In genomic region chr1:32333251-32333963, GRCh38 we compare ENCODE assay signal across 10 cellular contexts. TPM values are rescaled to one million over a fixed set of nuclear protein-coding genes. Genes with fewer than 3 reads are reported as not detected.
DNase-seq lines count a peak whose midpoint lies in the region; ATAC-seq and TF ChIP-seq lines count a peak whose summit lies in the region.
"Had no signal": no experiment of that assay in that cellular context is flagged by ENCODE, and none has a peak within 500 bp of the region (broad histone marks: within the 10 kb centered on the region; RNA-seq: fewer than 3 reads in every experiment).

No MANE protein-coding gene starts in this region.

- no peak overlapping the region for H3K4me2 ChIP-seq in HCT116 (ENCODE audit: low read length)

- peak overlapping the region; percentile 94 for H3K4me3 Mint-ChIP-seq in CD4-positive, alpha-beta T cell
- peak overlapping the region; percentile 95 to 99 (median 98) for H3K4me3 Mint-ChIP-seq in brain
- peak overlapping the region; percentile 96 for H3K4me3 Mint-ChIP-seq in nephron progenitor cell

- H4K20me1 ChIP-seq in HCT116 (ENCODE audit: insufficient read depth) = no peaks in the 10 kb centered on the region

- no peak overlapping the region for H3K4me3 ChIP-seq in HCT116 (replicated peaks in 1 of 2; ENCODE audit: low read depth in 1 of 2, low read length in 2 of 2)

- ATAC-seq in CD4-positive, alpha-beta T cell (ENCODE audit: poor library complexity) = no peak
- ATAC-seq in HCT116 = no peak
- ATAC-seq in HG02763 (IDR thresholded peaks at IDR 0.05; ENCODE audit: unreplicated experiment) = no peak
- no peak for ATAC-seq in HG03565 (IDR thresholded peaks at IDR 0.05; ENCODE audit: unreplicated experiment)
- ATAC-seq: lower lobe of right lung had no signal

- peak overlapping the region; percentile 1 for H3K27ac ChIP-seq in CD4-positive, alpha-beta T cell (ENCODE audit: low read depth, low read length)
- peak overlapping the region; percentile 34; the same call in 1 of the 2 replicates for H3K27ac ChIP-seq in HCT116 (ENCODE audit: low read depth, low read length)
- H3K27ac ChIP-seq: lower lobe of right lung had no signal

- peak overlapping the region; percentile 70 for H3K27ac Mint-ChIP-seq in CD4-positive, alpha-beta T cell
- H3K27ac Mint-ChIP-seq in brain (peak overlapping the region in 4 of 5 experiments; percentile 68 to 97 (median 90)), nephron progenitor cell (peak overlapping the region; percentile 90)

- DNase-seq in CD4-positive, alpha-beta T cell = no peak
- DNase-seq in HCT116 (ENCODE audit: low read depth, low spot score) (no peak), nephron progenitor cell (no peak), AG20443 (ENCODE audit: low spot score) (no peak), hepatic stellate cell (ENCODE audit: low spot score) (no peak)
- DNase-seq: lower lobe of right lung, NCI-H2029 treated with DMSO at 0.1 percent for 48 hours had no signal

- peaks cover 13 to 42% of the 10 kb centered on the region in 2 experiments for H3K36me3 ChIP-seq in HCT116 (ENCODE audit: control insufficient read depth in 1 of 2, insufficient read depth in 2 of 2, low read length in 2 of 2)

- no peak overlapping the region for H3K9ac ChIP-seq in HCT116 (ENCODE audit: low read length)

- no peaks in the 10 kb centered on the region for H3K27me3 Mint-ChIP-seq in CD4-positive, alpha-beta T cell
- H3K27me3 Mint-ChIP-seq in brain (peaks cover 9% of the 10 kb centered on the region), nephron progenitor cell (ENCODE audit: low read depth, poor library complexity) (peaks cover 5% of the 10 kb centered on the region)

- intact Hi-C loops in CD4-positive, alpha-beta T cell (cut with DNase I, micrococcal nuclease) = loop anchor here in 1 of 2 experiments (5.0 kb wide), 1 partner anchor 71 kb away; no protein-coding TSS in a partner anchor
- intact Hi-C loops in HCT116 (cut with micrococcal nuclease) = no loop called here

- RAD21 ChIA-PET in HCT116 (lab: Charles Lee; ENCODE audit: low non-redundant PET in 1 of 2, low total read pairs in 2 of 2, uncharacterized antibody in 2 of 2, unreplicated experiment in 2 of 2) = no interaction called here

- POLR2A ChIA-PET in CD4-positive, alpha-beta T cell (lab: Charles Lee) = interaction anchor here (1.4 to 2.4 kb wide), 5 partner anchors 11 to 93 kb away, joined by 4 to 17 read pairs (median 5); partner anchors contain the start of gene BSDC1
- POLR2A ChIA-PET in HCT116 (lab: Charles Lee) = interaction anchor here (1.0 to 1.7 kb wide), 3 partner anchors 12 to 41 kb away, joined by 3 to 9 read pairs (median 3); partner anchors contain the start of gene HDAC1

- TF ChIP-seq CTCF in CD4-positive, alpha-beta T cell (IDR thresholded peaks at IDR 0.05) = no peak
- TF ChIP-seq CTCF in HCT116 (IDR thresholded peaks at IDR 0.05 in 2 of 3, conservative IDR thresholded peaks at IDR 0.05 in 1 of 3; ENCODE audit: borderline replicate concordance in 1 of 3, insufficient read depth in 1 of 3, low read depth in 2 of 3, low read length in 2 of 3) = no peak
- TF ChIP-seq CTCF in brain (conservative IDR thresholded peaks at IDR 0.05) = no peak
- no peak for TF ChIP-seq CTCF in nephron progenitor cell (IDR thresholded peaks at IDR 0.05)

- no peaks in the 10 kb centered on the region for H3K9me2 ChIP-seq in HCT116 (ENCODE audit: insufficient read depth)

- no peaks in the 10 kb centered on the region for H3K9me3 Mint-ChIP-seq in CD4-positive, alpha-beta T cell
- H3K9me3 Mint-ChIP-seq in brain (peaks cover 0 to 4% (median 0%) of the 10 kb centered on the region in 5 experiments), nephron progenitor cell (no peaks in the 10 kb centered on the region)

- no peak for TF ChIP-seq POLR2A in HCT116 (IDR thresholded peaks at IDR 0.05; ENCODE audit: borderline replicate concordance, extremely low read depth, insufficient read depth, insufficient read length)

- no peak for TF ChIP-seq RAD21 in HCT116 (IDR thresholded peaks at IDR 0.05; ENCODE audit: low read depth)

- TSS peak; percentile 77 for BruUV-seq in HCT116 (replicated peaks; lab: Mats Ljungman, UMichigan)

- peaks cover 24% of the 10 kb centered on the region for H3K79me2 ChIP-seq in HCT116 (ENCODE audit: insufficient read depth, low read length)

- H2AFZ ChIP-seq in HCT116 (ENCODE audit: low read depth, low read length, poor library complexity, severe bottlenecking) = no peak overlapping the region

- H3K27me3 ChIP-seq in CD4-positive, alpha-beta T cell (ENCODE audit: control insufficient read depth, insufficient read depth, low read length) = no peaks in the 10 kb centered on the region
- H3K27me3 ChIP-seq in HCT116 (ENCODE audit: insufficient read depth, low read length) = no peaks in the 10 kb centered on the region

- no peaks in the 10 kb centered on the region for H3K9me3 ChIP-seq in CD4-positive, alpha-beta T cell (ENCODE audit: control insufficient read depth, low read length)
- no peaks in the 10 kb centered on the region for H3K9me3 ChIP-seq in HCT116 (ENCODE audit: control insufficient read depth in 1 of 2, insufficient read depth in 1 of 2, low read depth in 1 of 2, low read length in 2 of 2)
- H3K9me3 ChIP-seq: lower lobe of right lung had no signal

- CTCF ChIA-PET in CD4-positive, alpha-beta T cell (lab: Charles Lee) = interaction anchor here (1.6 to 2.0 kb wide), 3 partner anchors 39 to 93 kb away, joined by 5 to 6 read pairs (median 5); no protein-coding TSS in a partner anchor
- CTCF ChIA-PET in HCT116 (lab: Charles Lee) = no interaction called here

- peaks cover 22 to 60% of the 10 kb centered on the region in 2 experiments for H3K4me1 ChIP-seq in HCT116 (ENCODE audit: control insufficient read depth in 1 of 2, insufficient read depth in 2 of 2, low read length in 2 of 2)

- H3K36me3 Mint-ChIP-seq in CD4-positive, alpha-beta T cell (ENCODE audit: low read depth) = peaks cover 63% of the 10 kb centered on the region
- H3K36me3 Mint-ChIP-seq in brain = peaks cover 55% of the 10 kb centered on the region
- peaks cover 51% of the 10 kb centered on the region for H3K36me3 Mint-ChIP-seq in nephron progenitor cell (ENCODE audit: low read depth)

- H3K4me1 Mint-ChIP-seq in CD4-positive, alpha-beta T cell (ENCODE audit: low read depth) = peaks cover 47% of the 10 kb centered on the region
- H3K4me1 Mint-ChIP-seq in brain = peaks cover 56% of the 10 kb centered on the region
- H3K4me1 Mint-ChIP-seq in nephron progenitor cell = peaks cover 65% of the 10 kb centered on the region

TF ChIP-seq in HCT116, 20 proteins besides CTCF, POLR2A, EP300 and RAD21:
- TF ChIP-seq ATF3 (IDR thresholded peaks at IDR 0.05) (no peak), ZNF274 (IDR thresholded peaks at IDR 0.05; ENCODE audit: low read depth, low read length) (no peak), JUND (IDR thresholded peaks at IDR 0.05) (no peak), MAX (IDR thresholded peaks at IDR 0.05) (no peak), POLR2AphosphoS5 (IDR thresholded peaks at IDR 0.05; ENCODE audit: low read depth, low read length) (no peak), REST (IDR thresholded peaks at IDR 0.05; ENCODE audit: low read depth) (no peak)
TF ChIP-seq in HCT116: peak in this region for 0.

RNA-seq across cellular contexts. Expression of gene MARCKSL1, which starts 2.6 kb away (rescaled TPM):
- 10 to 100 TPM; 23.4 to 23.6 TPM for total RNA-seq in CD4-positive, alpha-beta T cell
- total RNA-seq in HCT116 (2021; ENCODE audit: unreplicated experiment) = 127 TPM
- 69.6 and 89.3 TPM in 2 replicates for polyA plus RNA-seq in HCT116 (2012)
- polyA plus RNA-seq in brain (ENCODE audit: insufficient read depth, low read depth, low replicate concordance) = 1,713 TPM

RNA-seq across cellular contexts. Expression of gene FAM229A, which starts 28.9 kb away (rescaled TPM):
- total RNA-seq in CD4-positive, alpha-beta T cell = 10 to 100 TPM; 38.0 to 38.6 TPM
- total RNA-seq in HCT116 (2021; ENCODE audit: unreplicated experiment) = 16.1 TPM
- 6.8 and 8.1 TPM in 2 replicates for polyA plus RNA-seq in HCT116 (2012)
- polyA plus RNA-seq in brain (ENCODE audit: insufficient read depth, low read depth, low replicate concordance) = 3.0 TPM

RNA-seq across cellular contexts. Expression of gene TSSK3, which starts 28.9 kb away (rescaled TPM):
- under 1 TPM in 1 of 2 experiments, not detected in 1; 0.98 TPM for total RNA-seq in CD4-positive, alpha-beta T cell
- total RNA-seq in HCT116 (2021; ENCODE audit: unreplicated experiment) = 1.6 TPM
- polyA plus RNA-seq in HCT116 (2012) = 3.5 and 3.8 TPM in 2 replicates
- not detected for polyA plus RNA-seq in brain (ENCODE audit: insufficient read depth, low read depth, low replicate concordance)

RNA-seq across cellular contexts. Expression of gene HDAC1, which starts 41.5 kb away (rescaled TPM):
- total RNA-seq in CD4-positive, alpha-beta T cell = 10 to 100 TPM; 56.9 to 61.0 TPM
- total RNA-seq in HCT116 (2021; ENCODE audit: unreplicated experiment) = 232 TPM
- polyA plus RNA-seq in HCT116 (2012) = 195 and 233 TPM in 2 replicates
- 81.1 TPM for polyA plus RNA-seq in brain (ENCODE audit: insufficient read depth, low read depth, low replicate concordance)
